In the genomic region with DNA sequence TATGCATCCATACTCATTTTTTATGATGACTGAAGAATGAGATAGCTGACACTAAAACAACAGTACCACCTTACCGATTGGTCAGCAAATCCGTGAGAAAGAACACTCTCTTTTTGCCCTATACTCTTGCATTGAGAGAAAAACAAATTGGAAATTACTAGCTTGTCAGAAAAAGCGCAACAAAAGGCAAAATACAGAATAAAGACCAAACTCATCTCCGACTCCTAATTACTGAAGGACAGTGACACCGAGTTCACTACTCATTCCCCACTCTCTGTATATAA, we compare ENCODE assay signal across 12 cellular contexts. TPM values are rescaled to one million over a fixed set of nuclear protein-coding genes. Genes with fewer than 3 reads are reported as not detected.
DNase-seq lines count a peak whose midpoint lies in the region; ATAC-seq, FAIRE-seq and TF ChIP-seq lines count a peak whose summit lies in the region.
"Had no signal": no experiment of that assay in that cellular context is flagged by ENCODE, and none has a peak within 500 bp of the region (broad histone marks: within the 10 kb centered on the region; RNA-seq: fewer than 3 reads in every experiment).

No MANE protein-coding gene starts in this region.

- in situ Hi-C loops in HepG2 (cut with HindIII; ENCODE audit: extremely low pct_ligation_motif_present, low pct_unique_long_range_greater_than_20kb): no loop called here

- peak overlapping the region; percentile 83; the same call in 1 of the 2 replicates for H3K4me2 ChIP-seq in HepG2 (ENCODE audit: low read depth, low read length)

- H3K27me3 Mint-ChIP-seq in activated T-helper 2 cell treated with anti-CD3 and anti-CD28 coated beads, Interferon-gamma antibody, Interleukin-2, Interleukin-4, amounts not matched to agents 10 μg/mL and 5 μg/mL and 100 μg/mL, durations not matched to agents 14 hours and 24 hours and 36 hours (ENCODE audit: low read depth): peaks cover 3% of the 10 kb centered on the region

- CTCF ChIA-PET in HepG2 (lab: Yijun Ruan, JAX; ENCODE audit: low intra/inter-chr PET ratio, low total read pairs): no interaction called here

- H3K79me2 ChIP-seq in HepG2 (ENCODE audit: insufficient read depth, low read length): peaks cover 36% of the 10 kb centered on the region

- no peak for TF ChIP-seq RAD21 in HepG2 (CRISPR knock-in tag; IDR thresholded peaks at IDR 0.05)

- no TSS peak for BruUV-seq in HepG2 (replicated peaks; lab: Mats Ljungman, UMichigan)

- H3K4me3 Mint-ChIP-seq in activated T-helper 2 cell treated with anti-CD3 and anti-CD28 coated beads, Interferon-gamma antibody, Interleukin-2, Interleukin-4, amounts not matched to agents 10 μg/mL and 5 μg/mL and 100 μg/mL, durations not matched to agents 14 hours and 24 hours and 36 hours (ENCODE audit: low read depth): peak overlapping the region; percentile 35

- peaks cover 39% of the 10 kb centered on the region for H3K4me1 ChIP-seq in HepG2 (ENCODE audit: insufficient read depth, low read length)
- peaks cover 0 to 42% (median 5%) of the 10 kb centered on the region in 4 donors for H3K4me1 ChIP-seq in right lobe of liver
- peaks cover 30 to 35% of the 10 kb centered on the region in 2 donors for H3K4me1 ChIP-seq in mucosa of rectum (ENCODE audit: control insufficient read depth in 2 of 2, insufficient read depth in 2 of 2, low read length in 2 of 2)
- peaks cover 35% of the 10 kb centered on the region for H3K4me1 ChIP-seq in body of pancreas

- no peaks in the 10 kb centered on the region for H3K27me3 ChIP-seq in HepG2 (ENCODE audit: control insufficient read depth in 1 of 2, insufficient read depth in 2 of 2, low read length in 2 of 2)
- no peaks in the 10 kb centered on the region for H3K27me3 ChIP-seq in right lobe of liver
- H3K27me3 ChIP-seq in mucosa of rectum (ENCODE audit: control insufficient read depth in 2 of 2, insufficient read depth in 2 of 2, low read length in 2 of 2): no peaks in the 10 kb centered on the region
- no peaks in the 10 kb centered on the region for H3K27me3 ChIP-seq in body of pancreas
- H3K27me3 ChIP-seq: tibial nerve had no signal

- no peak for TF ChIP-seq POLR2A in HepG2 (IDR thresholded peaks at IDR 0.05; ENCODE audit: insufficient read depth in 1 of 2, low read depth in 2 of 2, low read length in 2 of 2)
- no peak for TF ChIP-seq POLR2A in right lobe of liver (IDR thresholded peaks at IDR 0.05)
- no peak for TF ChIP-seq POLR2A in body of pancreas (IDR thresholded peaks at IDR 0.05)

- no peak overlapping the region for H3K27ac Mint-ChIP-seq in activated T-helper 2 cell treated with anti-CD3 and anti-CD28 coated beads, Interferon-gamma antibody, Interleukin-2, Interleukin-4, amounts not matched to agents 10 μg/mL and 5 μg/mL and 100 μg/mL, durations not matched to agents 14 hours and 24 hours and 36 hours

- WGBS in HepG2 (ENCODE audit: low lambda C conversion rate): 93% methylated on average over 5 of the region's 5 CpGs
- 74% methylated on average over 5 of the region's 5 CpGs for WGBS in right lobe of liver (ENCODE audit: insufficient coverage, low coverage, low lambda C conversion rate, missing lambda C conversion rate)
- 81 to 84% methylated on average over 5 of the region's 5 CpGs for WGBS in body of pancreas, 2 donors

- H3K9me3 ChIP-seq in HepG2 (ENCODE audit: low read length) (no peaks in the 10 kb centered on the region), right lobe of liver (no peaks in the 10 kb centered on the region), mucosa of rectum (ENCODE audit: control insufficient read depth in 2 of 2, low read length in 2 of 2) (no peaks in the 10 kb centered on the region), body of pancreas (no peaks in the 10 kb centered on the region)
- H3K9me3 ChIP-seq: tibial nerve had no signal

- no peaks in the 10 kb centered on the region for H4K20me1 ChIP-seq in HepG2 (ENCODE audit: insufficient read depth, low read length)

- H3K9ac ChIP-seq in HepG2 (ENCODE audit: insufficient read depth, low read depth, low read length) (no peak overlapping the region), mucosa of rectum (ENCODE audit: low read depth in 1 of 2, low read length in 2 of 2) (peak overlapping the region in 1 of 2 donors; percentile 36)

- peaks cover 34% of the 10 kb centered on the region for H3K36me3 Mint-ChIP-seq in activated T-helper 2 cell treated with anti-CD3 and anti-CD28 coated beads, Interferon-gamma antibody, Interleukin-2, Interleukin-4, amounts not matched to agents 10 μg/mL and 5 μg/mL and 100 μg/mL, durations not matched to agents 14 hours and 24 hours and 36 hours (ENCODE audit: low read depth)

- no peak overlapping the region for H2AFZ ChIP-seq in HepG2 (ENCODE audit: low read length)

- no peak for TF ChIP-seq EP300 in HepG2 (IDR thresholded peaks at IDR 0.05; ENCODE audit: low read depth in 2 of 2, low read length in 2 of 2)
- TF ChIP-seq EP300 in HepG2 (CRISPR knock-in tag; IDR thresholded peaks at IDR 0.05; ENCODE audit: borderline replicate concordance): no peak

- TF ChIP-seq CTCF in HepG2 (CRISPR knock-in tag; IDR thresholded peaks at IDR 0.05): no peak
- TF ChIP-seq CTCF in right lobe of liver (IDR thresholded peaks at IDR 0.05): no peak
- no peak for TF ChIP-seq CTCF in D721Med (IDR thresholded peaks at IDR 0.05; ENCODE audit: insufficient read depth, missing control alignments)
- no peak for TF ChIP-seq CTCF in body of pancreas (IDR thresholded peaks at IDR 0.05)

- intact Hi-C loops in HepG2 (cut with micrococcal nuclease; ENCODE audit: unreplicated experiment): loop anchor here (5.0 kb wide), 2 partner anchors 100 to 240 kb away; partner anchors contain the start of genes RANBP9 and SIRT5
- intact Hi-C loops in right lobe of liver (cut with DNase I): no loop called here
- intact Hi-C loops in activated T-helper 2 cell treated with anti-CD3 and anti-CD28 coated beads, Interferon-gamma antibody, Interleukin-2, Interleukin-4, amounts not matched to agents 10 μg/mL and 5 μg/mL and 100 μg/mL, durations not matched to agents 14 hours and 24 hours and 36 hours (cut with micrococcal nuclease): loop anchor here (5.0 to 10.0 kb wide), 3 partner anchors 100 to 302 kb away; partner anchors contain the start of genes CD83 and RANBP9
- intact Hi-C loops in body of pancreas (cut with DNase I): no loop called here

- POLR2A ChIA-PET in HepG2 (lab: Yijun Ruan, JAX): interaction anchor here (1.0 kb wide), 1 partner anchor 197 kb away, joined by 3 read pairs; the partner anchor contains the start of gene NOL7

- no peak overlapping the region; a peak in 1 of 6 replicates for H3K4me3 ChIP-seq in HepG2 (replicated peaks in 1 of 3; ENCODE audit: insufficient read depth in 1 of 3, low read depth in 2 of 3, low read length in 3 of 3)
- no peak overlapping the region for H3K4me3 ChIP-seq in right lobe of liver
- H3K4me3 ChIP-seq in mucosa of rectum (ENCODE audit: low read length in 2 of 2): peak overlapping the region in 1 of 2 donors; percentile 20
- no peak overlapping the region for H3K4me3 ChIP-seq in body of pancreas
- H3K4me3 ChIP-seq: tibial nerve had no signal

- H3K36me3 ChIP-seq in HepG2 (replicated peaks in 1 of 2; ENCODE audit: control insufficient read depth in 1 of 2, insufficient read depth in 2 of 2, low read length in 2 of 2) (peaks cover 2 to 4% of the 10 kb centered on the region in 2 experiments; a peak in 2 of 5 replicates), right lobe of liver (no peaks in the 10 kb centered on the region), mucosa of rectum (ENCODE audit: control insufficient read depth in 2 of 2, insufficient read depth in 2 of 2, low read length in 2 of 2) (peaks cover 0 to 5% of the 10 kb centered on the region in 2 donors), body of pancreas (replicated peaks in 1 of 2; ENCODE audit: insufficient read depth in 1 of 2, low read depth in 2 of 2) (no peaks in the 10 kb centered on the region)
- H3K36me3 ChIP-seq: tibial nerve had no signal

- peaks cover 42% of the 10 kb centered on the region for H3K4me1 Mint-ChIP-seq in activated T-helper 2 cell treated with anti-CD3 and anti-CD28 coated beads, Interferon-gamma antibody, Interleukin-2, Interleukin-4, amounts not matched to agents 10 μg/mL and 5 μg/mL and 100 μg/mL, durations not matched to agents 14 hours and 24 hours and 36 hours (ENCODE audit: low read depth)

- FAIRE-seq in HepG2 (lab: Jason Lieb, UNC) (no peak), D721Med (lab: Jason Lieb, UNC) (no peak)

- ATAC-seq in HepG2 (no peak), right lobe of liver (no peak), HG03139 (IDR thresholded peaks at IDR 0.05; ENCODE audit: unreplicated experiment) (no peak), GM21367 (IDR thresholded peaks at IDR 0.05; ENCODE audit: unreplicated experiment) (no peak), body of pancreas (no peak)

- H3K27ac ChIP-seq in HepG2 (ENCODE audit: extremely low read length, insufficient read depth, low read length) (no peak overlapping the region), right lobe of liver (peak overlapping the region in 1 of 3 donors; percentile 62), mucosa of rectum (ENCODE audit: low read depth in 2 of 2, low read length in 2 of 2) (peak overlapping the region; percentile 69 to 97), body of pancreas (peak overlapping the region in 2 of 4 donors; percentile 92 to 97)

- H3K9me3 Mint-ChIP-seq in activated T-helper 2 cell treated with anti-CD3 and anti-CD28 coated beads, Interferon-gamma antibody, Interleukin-2, Interleukin-4, amounts not matched to agents 10 μg/mL and 5 μg/mL and 100 μg/mL, durations not matched to agents 14 hours and 24 hours and 36 hours: no peaks in the 10 kb centered on the region

- no peak for DNase-seq in HepG2 (ENCODE audit: low spot score)
- no peak for DNase-seq in right lobe of liver
- DNase-seq in activated T-helper 2 cell treated with anti-CD3 and anti-CD28 coated beads, Interferon-gamma antibody, Interleukin-2, Interleukin-4, amounts not matched to agents 10 μg/mL and 5 μg/mL and 100 μg/mL, durations not matched to agents 14 hours and 24 hours and 36 hours (ENCODE audit: low spot score): no peak
- DNase-seq in D721Med (ENCODE audit: insufficient read length, low spot score): no peak
- no peak for DNase-seq in body of pancreas
- DNase-seq: dermis blood vessel endothelial cell, DMS153, posterior cingulate gyrus had no signal

RNA-seq across cellular contexts. Expression of gene MCUR1, which starts 2.1 kb away (rescaled TPM):
- 27.6 and 29.6 TPM in 2 replicates for total RNA-seq in HepG2 (2016; rRNA removed; fragmentation: Illumina TruSeq; extraction: Trizol)
- total RNA-seq in HepG2 (2016; cell fraction: cytosol; rRNA removed; fragmentation: Illumina TruSeq; extraction: Trizol; ENCODE audit: low read depth): 53.0 and 63.9 TPM in 2 replicates
- total RNA-seq in HepG2 (2016; cell fraction: insoluble cytoplasmic fraction; rRNA removed; fragmentation: Illumina TruSeq; extraction: Trizol): 21.6 and 28.6 TPM in 2 replicates
- 57.1 and 61.7 TPM in 2 replicates for total RNA-seq in HepG2 (2016; cell fraction: membrane; rRNA removed; fragmentation: Illumina TruSeq; extraction: Trizol)
- 13.6 and 16.9 TPM in 2 replicates for total RNA-seq in HepG2 (2016; cell fraction: nucleus; rRNA removed; fragmentation: Illumina TruSeq; extraction: Trizol)
- 6.5 and 8.0 TPM in 2 replicates for polyA plus RNA-seq in HepG2 (2011; rRNA removed)
- polyA plus RNA-seq in HepG2 (2011; cell fraction: cytosol; rRNA removed): 5.1 and 6.7 TPM in 2 replicates
- polyA plus RNA-seq in HepG2 (2011; cell fraction: nucleus; rRNA removed): 2.7 and 2.9 TPM in 2 replicates
- 9.7 and 12.4 TPM in 2 replicates for polyA plus RNA-seq in HepG2 (2012)
- 115 and 150 TPM in 2 replicates for polyA plus RNA-seq in HepG2 (2016; cell fraction: cytosol; fragmentation: Illumina TruSeq; extraction: Trizol; ENCODE audit: low read depth)
- 35.0 and 35.4 TPM in 2 replicates for polyA plus RNA-seq in HepG2 (2016; cell fraction: insoluble cytoplasmic fraction; fragmentation: Illumina TruSeq; extraction: Trizol; ENCODE audit: low read depth)
- 81.5 and 91.1 TPM in 2 replicates for polyA plus RNA-seq in HepG2 (2016; cell fraction: membrane; fragmentation: Illumina TruSeq; extraction: Trizol; ENCODE audit: low read depth)
- polyA plus RNA-seq in HepG2 (2016; cell fraction: nucleus; fragmentation: Illumina TruSeq; extraction: Trizol; ENCODE audit: insufficient read depth, low read depth): 29.5 and 30.1 TPM in 2 replicates
- polyA minus RNA-seq in HepG2 (2011; rRNA and poly(A)+ RNA removed; ENCODE audit: low replicate concordance): 6.4 and 12.9 TPM in 2 replicates
- 5.0 and 5.7 TPM in 2 replicates for polyA minus RNA-seq in HepG2 (2011; cell fraction: cytosol; rRNA and poly(A)+ RNA removed)
- polyA minus RNA-seq in HepG2 (2011; cell fraction: nucleus; rRNA and poly(A)+ RNA removed): 10.2 and 13.0 TPM in 2 replicates
- 10 to 100 TPM; 12.7 to 17.8 (median 15.2) TPM for total RNA-seq in right lobe of liver
- total RNA-seq in activated T-helper 2 cell treated with anti-CD3 and anti-CD28 coated beads, Interferon-gamma antibody, Interleukin-2, Interleukin-4, amounts not matched to agents 10 μg/mL and 5 μg/mL and 100 μg/mL, durations not matched to agents 14 hours and 24 hours and 36 hours: 39.8 and 41.4 TPM in 2 replicates
- 10 to 100 TPM; 10.4 to 20.8 TPM for total RNA-seq in body of pancreas

Comparison
In these comparisons a context has a peak if more than half of its experiments do, and no peak if none do; other contexts are left out.
1. intact Hi-C loops: an anchor here in HepG2 (5.0 kb wide) and activated T-helper 2 cell treated with anti-CD3 and anti-CD28 coated beads, Interferon-gamma antibody, Interleukin-2, Interleukin-4, amounts not matched to agents 10 μg/mL and 5 μg/mL and 100 μg/mL, durations not matched to agents 14 hours and 24 hours and 36 hours (5.0 to 10.0 kb wide); none called in right lobe of liver and body of pancreas.